ENCODE assay signal across 1 cellular context in the genomic region with DNA sequence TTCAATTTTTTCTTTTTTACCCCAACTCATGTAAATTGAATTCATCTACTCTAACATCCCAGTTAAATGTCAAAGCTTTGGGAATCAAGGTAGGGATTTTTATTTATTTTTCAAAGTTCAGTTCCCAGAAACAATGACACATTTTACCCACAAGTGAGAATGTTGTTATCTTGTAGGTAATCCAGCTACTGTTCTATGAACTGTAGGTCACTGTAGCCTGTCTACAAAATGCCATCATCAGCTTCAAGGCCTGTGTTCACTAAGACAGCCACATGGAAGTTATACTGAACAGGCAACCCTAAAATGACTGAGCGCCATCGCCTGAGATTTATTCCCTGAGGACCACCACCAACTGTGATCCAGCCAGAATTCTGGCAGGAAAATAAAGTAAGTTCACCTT.
TF ChIP-seq lines count a peak whose summit lies in the region.

No MANE protein-coding gene starts in this region.

TF ChIP-seq in HepG2, 621 proteins besides CTCF, POLR2A, EP300 and RAD21 (continued from another document and continues in another):
- TF ChIP-seq, protein P1, sequence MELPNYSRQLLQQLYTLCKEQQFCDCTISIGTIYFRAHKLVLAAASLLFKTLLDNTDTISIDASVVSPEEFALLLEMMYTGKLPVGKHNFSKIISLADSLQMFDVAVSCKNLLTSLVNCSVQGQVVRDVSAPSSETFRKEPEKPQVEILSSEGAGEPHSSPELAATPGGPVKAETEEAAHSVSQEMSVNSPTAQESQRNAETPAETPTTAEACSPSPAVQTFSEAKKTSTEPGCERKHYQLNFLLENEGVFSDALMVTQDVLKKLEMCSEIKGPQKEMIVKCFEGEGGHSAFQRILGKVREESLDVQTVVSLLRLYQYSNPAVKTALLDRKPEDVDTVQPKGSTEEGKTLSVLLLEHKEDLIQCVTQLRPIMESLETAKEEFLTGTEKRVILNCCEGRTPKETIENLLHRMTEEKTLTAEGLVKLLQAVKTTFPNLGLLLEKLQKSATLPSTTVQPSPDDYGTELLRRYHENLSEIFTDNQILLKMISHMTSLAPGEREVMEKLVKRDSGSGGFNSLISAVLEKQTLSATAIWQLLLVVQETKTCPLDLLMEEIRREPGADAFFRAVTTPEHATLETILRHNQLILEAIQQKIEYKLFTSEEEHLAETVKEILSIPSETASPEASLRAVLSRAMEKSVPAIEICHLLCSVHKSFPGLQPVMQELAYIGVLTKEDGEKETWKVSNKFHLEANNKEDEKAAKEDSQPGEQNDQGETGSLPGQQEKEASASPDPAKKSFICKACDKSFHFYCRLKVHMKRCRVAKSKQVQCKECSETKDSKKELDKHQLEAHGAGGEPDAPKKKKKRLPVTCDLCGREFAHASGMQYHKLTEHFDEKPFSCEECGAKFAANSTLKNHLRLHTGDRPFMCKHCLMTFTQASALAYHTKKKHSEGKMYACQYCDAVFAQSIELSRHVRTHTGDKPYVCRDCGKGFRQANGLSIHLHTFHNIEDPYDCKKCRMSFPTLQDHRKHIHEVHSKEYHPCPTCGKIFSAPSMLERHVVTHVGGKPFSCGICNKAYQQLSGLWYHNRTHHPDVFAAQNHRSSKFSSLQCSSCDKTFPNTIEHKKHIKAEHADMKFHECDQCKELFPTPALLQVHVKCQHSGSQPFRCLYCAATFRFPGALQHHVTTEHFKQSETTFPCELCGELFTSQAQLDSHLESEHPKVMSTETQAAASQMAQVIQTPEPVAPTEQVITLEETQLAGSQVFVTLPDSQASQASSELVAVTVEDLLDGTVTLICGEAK (IDR thresholded peaks at IDR 0.05): no peak
- TF ChIP-seq, protein P1 (CRISPR knock-in tag; IDR thresholded peaks at IDR 0.05): no peak
- TF ChIP-seq, protein P2, sequence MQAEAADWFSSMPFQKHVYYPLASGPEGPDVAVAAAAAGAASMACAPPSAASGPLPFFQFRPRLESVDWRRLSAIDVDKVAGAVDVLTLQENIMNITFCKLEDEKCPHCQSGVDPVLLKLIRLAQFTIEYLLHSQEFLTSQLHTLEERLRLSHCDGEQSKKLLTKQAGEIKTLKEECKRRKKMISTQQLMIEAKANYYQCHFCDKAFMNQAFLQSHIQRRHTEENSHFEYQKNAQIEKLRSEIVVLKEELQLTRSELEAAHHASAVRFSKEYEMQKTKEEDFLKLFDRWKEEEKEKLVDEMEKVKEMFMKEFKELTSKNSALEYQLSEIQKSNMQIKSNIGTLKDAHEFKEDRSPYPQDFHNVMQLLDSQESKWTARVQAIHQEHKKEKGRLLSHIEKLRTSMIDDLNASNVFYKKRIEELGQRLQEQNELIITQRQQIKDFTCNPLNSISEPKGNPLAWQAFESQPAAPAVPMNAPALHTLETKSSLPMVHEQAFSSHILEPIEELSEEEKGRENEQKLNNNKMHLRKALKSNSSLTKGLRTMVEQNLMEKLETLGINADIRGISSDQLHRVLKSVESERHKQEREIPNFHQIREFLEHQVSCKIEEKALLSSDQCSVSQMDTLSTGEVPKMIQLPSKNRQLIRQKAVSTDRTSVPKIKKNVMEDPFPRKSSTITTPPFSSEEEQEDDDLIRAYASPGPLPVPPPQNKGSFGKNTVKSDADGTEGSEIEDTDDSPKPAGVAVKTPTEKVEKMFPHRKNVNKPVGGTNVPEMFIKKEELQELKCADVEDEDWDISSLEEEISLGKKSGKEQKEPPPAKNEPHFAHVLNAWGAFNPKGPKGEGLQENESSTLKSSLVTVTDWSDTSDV (CRISPR knock-in tag; IDR thresholded peaks at IDR 0.05): no peak
- TF ChIP-seq MED1 (CRISPR knock-in tag; IDR thresholded peaks at IDR 0.05) (0 out of 2 replicates have a peak, but pooled peaks have one; percentile 24), CC2D1A (CRISPR knock-in tag; IDR thresholded peaks at IDR 0.05) (no peak), FOXC1 (CRISPR knock-in tag; IDR thresholded peaks at IDR 0.05; ENCODE audit: borderline replicate concordance) (no peak), NKX3-1 (CRISPR knock-in tag; IDR thresholded peaks at IDR 0.05) (no peak), NFIC (IDR thresholded peaks at IDR 0.05; ENCODE audit: low read length) (no peak), ZBTB1 (CRISPR knock-in tag; IDR thresholded peaks at IDR 0.05; ENCODE audit: borderline replicate concordance) (no peak), DR1 (CRISPR knock-in tag; IDR thresholded peaks at IDR 0.05) (no peak), ZBTB21 (CRISPR knock-in tag; IDR thresholded peaks at IDR 0.05) (peak; percentile 23; the same call in 1 of the 2 replicates), ZNF253 (CRISPR knock-in tag; IDR thresholded peaks at IDR 0.05; ENCODE audit: borderline replicate concordance) (no peak), MEF2D (CRISPR knock-in tag; IDR thresholded peaks at IDR 0.05) (no peak), SRSF1 (optimal IDR thresholded peaks at IDR 0.05; ENCODE audit: low read depth, low read length) (no peak), TOE1 (CRISPR knock-in tag; IDR thresholded peaks at IDR 0.05) (no peak), ERF (CRISPR knock-in tag; IDR thresholded peaks at IDR 0.05) (no peak), SAFB2 (CRISPR knock-in tag; IDR thresholded peaks at IDR 0.05; ENCODE audit: borderline replicate concordance, low read depth) (no peak), ZSCAN20 (CRISPR knock-in tag; IDR thresholded peaks at IDR 0.05; ENCODE audit: borderline replicate concordance) (no peak), RBM22 (optimal IDR thresholded peaks at IDR 0.05; ENCODE audit: low read length) (no peak), HOXD1 (CRISPR knock-in tag; IDR thresholded peaks at IDR 0.05) (no peak), HMG20A (CRISPR knock-in tag; IDR thresholded peaks at IDR 0.05; ENCODE audit: borderline replicate concordance) (peak; percentile 37; the same call in 1 of the 2 replicates), ZNF558 (CRISPR knock-in tag; IDR thresholded peaks at IDR 0.05; ENCODE audit: borderline replicate concordance) (no peak), NR2F2 (IDR thresholded peaks at IDR 0.05; ENCODE audit: borderline replicate concordance, low read depth) (no peak), ZNF660 (CRISPR knock-in tag; IDR thresholded peaks at IDR 0.05; ENCODE audit: borderline replicate concordance, low read depth) (no peak), MED13 (CRISPR knock-in tag; IDR thresholded peaks at IDR 0.05) (no peak), SCMH1 (CRISPR knock-in tag; IDR thresholded peaks at IDR 0.05; ENCODE audit: borderline replicate concordance) (no peak), ZNF124 (CRISPR knock-in tag; IDR thresholded peaks at IDR 0.05) (no peak), TCF7 (IDR thresholded peaks at IDR 0.05; ENCODE audit: low read depth) (0 out of 2 replicates have a peak, but pooled peaks have one; percentile 8), ZNF367 (CRISPR knock-in tag; IDR thresholded peaks at IDR 0.05; ENCODE audit: borderline replicate concordance) (no peak)
- TF ChIP-seq, protein P3, sequence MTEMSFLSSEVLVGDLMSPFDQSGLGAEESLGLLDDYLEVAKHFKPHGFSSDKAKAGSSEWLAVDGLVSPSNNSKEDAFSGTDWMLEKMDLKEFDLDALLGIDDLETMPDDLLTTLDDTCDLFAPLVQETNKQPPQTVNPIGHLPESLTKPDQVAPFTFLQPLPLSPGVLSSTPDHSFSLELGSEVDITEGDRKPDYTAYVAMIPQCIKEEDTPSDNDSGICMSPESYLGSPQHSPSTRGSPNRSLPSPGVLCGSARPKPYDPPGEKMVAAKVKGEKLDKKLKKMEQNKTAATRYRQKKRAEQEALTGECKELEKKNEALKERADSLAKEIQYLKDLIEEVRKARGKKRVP (CRISPR knock-in tag; IDR thresholded peaks at IDR 0.05): no peak
- TF ChIP-seq, protein P4, sequence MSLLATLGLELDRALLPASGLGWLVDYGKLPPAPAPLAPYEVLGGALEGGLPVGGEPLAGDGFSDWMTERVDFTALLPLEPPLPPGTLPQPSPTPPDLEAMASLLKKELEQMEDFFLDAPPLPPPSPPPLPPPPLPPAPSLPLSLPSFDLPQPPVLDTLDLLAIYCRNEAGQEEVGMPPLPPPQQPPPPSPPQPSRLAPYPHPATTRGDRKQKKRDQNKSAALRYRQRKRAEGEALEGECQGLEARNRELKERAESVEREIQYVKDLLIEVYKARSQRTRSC (CRISPR knock-in tag; IDR thresholded peaks at IDR 0.05; ENCODE audit: low read depth): no peak
- TF ChIP-seq, protein P5, sequence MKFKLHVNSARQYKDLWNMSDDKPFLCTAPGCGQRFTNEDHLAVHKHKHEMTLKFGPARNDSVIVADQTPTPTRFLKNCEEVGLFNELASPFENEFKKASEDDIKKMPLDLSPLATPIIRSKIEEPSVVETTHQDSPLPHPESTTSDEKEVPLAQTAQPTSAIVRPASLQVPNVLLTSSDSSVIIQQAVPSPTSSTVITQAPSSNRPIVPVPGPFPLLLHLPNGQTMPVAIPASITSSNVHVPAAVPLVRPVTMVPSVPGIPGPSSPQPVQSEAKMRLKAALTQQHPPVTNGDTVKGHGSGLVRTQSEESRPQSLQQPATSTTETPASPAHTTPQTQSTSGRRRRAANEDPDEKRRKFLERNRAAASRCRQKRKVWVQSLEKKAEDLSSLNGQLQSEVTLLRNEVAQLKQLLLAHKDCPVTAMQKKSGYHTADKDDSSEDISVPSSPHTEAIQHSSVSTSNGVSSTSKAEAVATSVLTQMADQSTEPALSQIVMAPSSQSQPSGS (CRISPR knock-in tag; IDR thresholded peaks at IDR 0.05): no peak
- TF ChIP-seq, protein P6, sequence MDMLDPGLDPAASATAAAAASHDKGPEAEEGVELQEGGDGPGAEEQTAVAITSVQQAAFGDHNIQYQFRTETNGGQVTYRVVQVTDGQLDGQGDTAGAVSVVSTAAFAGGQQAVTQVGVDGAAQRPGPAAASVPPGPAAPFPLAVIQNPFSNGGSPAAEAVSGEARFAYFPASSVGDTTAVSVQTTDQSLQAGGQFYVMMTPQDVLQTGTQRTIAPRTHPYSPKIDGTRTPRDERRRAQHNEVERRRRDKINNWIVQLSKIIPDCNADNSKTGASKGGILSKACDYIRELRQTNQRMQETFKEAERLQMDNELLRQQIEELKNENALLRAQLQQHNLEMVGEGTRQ (IDR thresholded peaks at IDR 0.05; ENCODE audit: low read depth, low read length): no peak
- TF ChIP-seq, protein P6 (CRISPR knock-in tag; IDR thresholded peaks at IDR 0.05; ENCODE audit: borderline replicate concordance): no peak
